16 cellular contexts compared by ENCODE assay signal in the genomic region with DNA sequence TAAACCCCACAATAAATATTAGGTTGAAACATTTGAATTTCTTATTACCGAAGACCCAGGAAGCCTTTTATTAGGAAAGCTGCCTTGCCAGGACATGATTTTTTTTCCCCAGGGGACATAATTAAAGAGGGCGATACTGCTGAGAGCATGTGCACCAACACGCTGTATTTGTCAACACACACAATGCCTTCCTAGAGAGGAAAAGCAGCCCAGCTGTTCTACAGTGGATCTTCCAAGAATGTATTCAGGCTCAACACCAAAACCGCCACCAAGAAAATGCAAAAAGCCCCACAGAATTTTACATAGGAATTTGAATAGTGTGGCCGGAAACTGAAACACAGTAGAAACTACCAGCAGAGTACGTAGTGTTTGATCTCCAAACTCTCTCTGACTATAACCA.
"Had no signal": no experiment of that assay in that cellular context is flagged by ENCODE, and none has a peak within 500 bp of the region (broad histone marks: within the 10 kb centered on the region; RNA-seq: fewer than 3 reads in every experiment).

No MANE protein-coding gene starts in this region.

- H3K9me3 ChIP-seq: right atrium auricular region, thyroid gland had no signal

- H3K4me1 ChIP-seq: right atrium auricular region, thyroid gland had no signal

- H3K4me3 Mint-ChIP-seq: activated CD4-positive, alpha-beta memory T cell treated with anti-CD3 and anti-CD28 coated beads for 36 hours; activated T-cell treated with anti-CD3 and anti-CD28 coated beads, Interleukin-2, amount 50 U/mL, for 4 hours; endodermal cell; memory B cell; nephron; stimulated activated memory B cell treated with anti-CD40 and anti-IgM and Interleukin-4, amounts not matched to agents 10 μg/mL and 1 μg/mL and 100 μg/mL, for 72 hours had no signal

- H3K4me1 Mint-ChIP-seq: memory B cell; nephron; stimulated activated memory B cell treated with anti-CD40 and anti-IgM and Interleukin-4, amounts not matched to agents 10 μg/mL and 1 μg/mL and 100 μg/mL, for 72 hours had no signal

- DNase-seq: activated CD4-positive, alpha-beta memory T cell treated with anti-CD3 and anti-CD28 coated beads for 36 hours; activated effector memory CD4-positive, alpha-beta T cell treated with anti-CD3 and anti-CD28 coated beads, Interleukin-2, amount 50 U/mL, for 16 hours; activated T-cell treated with anti-CD3 and anti-CD28 coated beads, Interleukin-2, amount 50 U/mL, for 4 hours; dorsolateral prefrontal cortex; endodermal cell; kidney; left ventricle myocardium superior; occipital lobe; stimulated activated CD4-positive, alpha-beta T cell treated with anti-CD3 and anti-CD28 coated beads, Interleukin-2, amount 100 ng/mL, for 48 hours; thyroid gland had no signal

- H3K36me3 ChIP-seq: right atrium auricular region, thyroid gland had no signal

- ATAC-seq: activated naive CD4-positive, alpha-beta T cell treated with anti-CD3 and anti-CD28 coated beads, Interleukin-2, amount 50 U/mL, for 72 hours; activated T-cell treated with anti-CD3 and anti-CD28 coated beads, Interleukin-2, amount 50 U/mL, for 4 hours; left ventricle myocardium superior; stimulated activated memory B cell treated with anti-CD40 and anti-IgM and Interleukin-4, amounts not matched to agents 10 μg/mL and 1 μg/mL and 100 μg/mL, for 72 hours had no signal

- H3K36me3 Mint-ChIP-seq: activated CD4-positive, alpha-beta memory T cell treated with anti-CD3 and anti-CD28 coated beads for 36 hours; activated naive CD4-positive, alpha-beta T cell treated with anti-CD3 and anti-CD28 coated beads, Interleukin-2, amount 50 U/mL, for 72 hours; memory B cell; stimulated activated memory B cell treated with anti-CD40 and anti-IgM and Interleukin-4, amounts not matched to agents 10 μg/mL and 1 μg/mL and 100 μg/mL, for 72 hours had no signal

- H3K27me3 Mint-ChIP-seq: activated CD4-positive, alpha-beta memory T cell treated with anti-CD3 and anti-CD28 coated beads for 36 hours; memory B cell; stimulated activated memory B cell treated with anti-CD40 and anti-IgM and Interleukin-4, amounts not matched to agents 10 μg/mL and 1 μg/mL and 100 μg/mL, for 72 hours had no signal

- H3K9me3 Mint-ChIP-seq: activated CD4-positive, alpha-beta memory T cell treated with anti-CD3 and anti-CD28 coated beads for 36 hours; activated T-cell treated with anti-CD3 and anti-CD28 coated beads, Interleukin-2, amount 50 U/mL, for 4 hours had no signal

- H3K27me3 ChIP-seq: dorsolateral prefrontal cortex, right atrium auricular region, thyroid gland had no signal

- H3K27ac Mint-ChIP-seq: activated CD4-positive, alpha-beta memory T cell treated with anti-CD3 and anti-CD28 coated beads for 36 hours; activated naive CD4-positive, alpha-beta T cell treated with anti-CD3 and anti-CD28 coated beads, Interleukin-2, amount 50 U/mL, for 72 hours; endodermal cell; memory B cell; nephron; stimulated activated memory B cell treated with anti-CD40 and anti-IgM and Interleukin-4, amounts not matched to agents 10 μg/mL and 1 μg/mL and 100 μg/mL, for 72 hours had no signal

- H3K4me3 ChIP-seq: dorsolateral prefrontal cortex, right atrium auricular region, thyroid gland had no signal

- H3K27ac ChIP-seq: dorsolateral prefrontal cortex, right atrium auricular region, thyroid gland, VCaP had no signal
